ENCODE assay signal across 8 cellular contexts in genomic region chr17:40068917-40069750, GRCh38. TPM values are rescaled to one million over a fixed set of nuclear protein-coding genes. Genes with fewer than 3 reads are reported as not detected.
A peak's percentile ranks its signal among the peaks of the same experiment; 100 is the strongest.
DNase-seq lines count a peak whose midpoint lies in the region; ATAC-seq and TF ChIP-seq lines count a peak whose summit lies in the region.

No MANE protein-coding gene starts in this region.

- H3K9me3 Mint-ChIP-seq in activated naive CD8-positive, alpha-beta T cell treated with anti-CD3 and anti-CD28 coated beads for 36 hours: no peaks in the 10 kb centered on the region

- H3K9me3 ChIP-seq in SU-DHL-6 (ENCODE audit: insufficient read depth, low read length) (no peaks in the 10 kb centered on the region), heart right ventricle (no peaks in the 10 kb centered on the region), prostate gland (no peaks in the 10 kb centered on the region), upper lobe of left lung (no peaks in the 10 kb centered on the region)

- 4% methylated on average over 14 of the region's 14 CpGs for WGBS in heart right ventricle, 2 donors
- whole genome bisulfite sequencing in prostate gland: 1% methylated on average over 14 of the region's 14 CpGs
- WGBS in upper lobe of left lung, 2 donors: 6 to 7% methylated on average over 14 of the region's 14 CpGs

- no peaks in the 10 kb centered on the region for H3K79me2 ChIP-seq in SU-DHL-6 (ENCODE audit: insufficient read depth, low read length)

- H2AFZ ChIP-seq in SU-DHL-6 (ENCODE audit: low read depth, low read length, severe bottlenecking): peak overlapping the region; percentile 57

- TF ChIP-seq POLR2A in prostate gland (IDR thresholded peaks at IDR 0.05) (peak; percentile 50), upper lobe of left lung (IDR thresholded peaks at IDR 0.05) (peak in 2 of 4 donors; percentile 14 to 34)

- H3K9me2 ChIP-seq in SU-DHL-6 (replicated peaks; ENCODE audit: insufficient read depth, low read length): no peaks in the 10 kb centered on the region

- H3K4me1 ChIP-seq in heart right ventricle (peaks cover 65 to 99% (median 93%) of the 10 kb centered on the region in 9 donors), prostate gland (replicated peaks) (peaks cover 40% of the 10 kb centered on the region), upper lobe of left lung (peaks cover 85 to 98% (median 94%) of the 10 kb centered on the region in 4 donors)

- no peaks in the 10 kb centered on the region for H3K27me3 Mint-ChIP-seq in activated naive CD8-positive, alpha-beta T cell treated with anti-CD3 and anti-CD28 coated beads for 36 hours

- H3K4me3 Mint-ChIP-seq in activated naive CD8-positive, alpha-beta T cell treated with anti-CD3 and anti-CD28 coated beads for 36 hours: peak overlapping the region; percentile 78

- H3F3A ChIP-seq in SU-DHL-6 (ENCODE audit: insufficient read depth): no peaks in the 10 kb centered on the region

- TF ChIP-seq EP300 in upper lobe of left lung (IDR thresholded peaks at IDR 0.05): no peak

- no peaks in the 10 kb centered on the region for H3K36me3 ChIP-seq in SU-DHL-6 (ENCODE audit: low read length)
- H3K36me3 ChIP-seq in heart right ventricle: peaks cover 0 to 6% (median 0%) of the 10 kb centered on the region in 9 donors
- no peaks in the 10 kb centered on the region for H3K36me3 ChIP-seq in prostate gland
- peaks cover 0 to under 1% (median 0%) of the 10 kb centered on the region in 4 donors for H3K36me3 ChIP-seq in upper lobe of left lung

- intact Hi-C loops in heart right ventricle (cut with DNase I) (loop anchor here in 2 of 10 donors (10.0 kb wide), 1 partner anchor 46 kb away; no protein-coding TSS in a partner anchor), prostate gland (cut with DNase I) (no loop called here)

- ATAC-seq in heart right ventricle (peak; percentile 42 to 74 (median 66)), upper lobe of left lung (ENCODE audit: low FRiP score in 2 of 2) (peak; percentile 4 to 79), HG02852 (IDR thresholded peaks at IDR 0.05; ENCODE audit: unreplicated experiment) (no peak)

- DNase-seq in CMK (ENCODE audit: low read depth): peak; percentile 88
- DNase-seq in LNCaP clone FGC (ENCODE audit: low read depth): peak; percentile 46
- DNase-seq in activated naive CD8-positive, alpha-beta T cell treated with anti-CD3 and anti-CD28 coated beads for 36 hours: peak; percentile 79
- peak; percentile 91 to 94 for DNase-seq in heart right ventricle
- peak; percentile 92 for DNase-seq in prostate gland (ENCODE audit: low spot score)
- peak; percentile 81 to 90 for DNase-seq in upper lobe of left lung

- peak overlapping the region; percentile 93 for H3K27ac Mint-ChIP-seq in activated naive CD8-positive, alpha-beta T cell treated with anti-CD3 and anti-CD28 coated beads for 36 hours

- no peak overlapping the region for H3K27ac ChIP-seq in SU-DHL-6 (ENCODE audit: low read depth, low read length)
- peak overlapping the region; percentile 82 to 99 (median 90) for H3K27ac ChIP-seq in heart right ventricle
- H3K27ac ChIP-seq in prostate gland: peak overlapping the region; percentile 89 to 93
- H3K27ac ChIP-seq in upper lobe of left lung: peak overlapping the region; percentile 86 to 94 (median 90)

- no peaks in the 10 kb centered on the region for H3K36me3 Mint-ChIP-seq in activated naive CD8-positive, alpha-beta T cell treated with anti-CD3 and anti-CD28 coated beads for 36 hours

- H3K4me2 ChIP-seq in SU-DHL-6 (ENCODE audit: low read depth, low read length, poor library complexity, severe bottlenecking): peak overlapping the region; percentile 13

- TF ChIP-seq CTCF in LNCaP clone FGC (IDR thresholded peaks at IDR 0.05; ENCODE audit: control insufficient read depth, extremely low read depth, insufficient read depth) (no peak), SU-DHL-6 (IDR thresholded peaks at IDR 0.05; ENCODE audit: insufficient read depth, low read length, poor library complexity, severe bottlenecking) (no peak), heart right ventricle (IDR thresholded peaks at IDR 0.05) (no peak), prostate gland (IDR thresholded peaks at IDR 0.05) (peak in 1 of 4 experiments; percentile 20), upper lobe of left lung (IDR thresholded peaks at IDR 0.05) (no peak)

- H4K20me1 ChIP-seq in SU-DHL-6 (ENCODE audit: low read depth, low read length): no peaks in the 10 kb centered on the region

- 0 out of 2 replicates have a peak overlapping the region, but pooled peaks have one; percentile 4 for H3K9ac ChIP-seq in SU-DHL-6 (ENCODE audit: low read length)

- H3K4me1 Mint-ChIP-seq in activated naive CD8-positive, alpha-beta T cell treated with anti-CD3 and anti-CD28 coated beads for 36 hours: peaks cover 55% of the 10 kb centered on the region

- no peaks in the 10 kb centered on the region for H3K27me3 ChIP-seq in SU-DHL-6 (ENCODE audit: low read length)
- no peaks in the 10 kb centered on the region for H3K27me3 ChIP-seq in heart right ventricle
- no peaks in the 10 kb centered on the region for H3K27me3 ChIP-seq in prostate gland (replicated peaks; ENCODE audit: insufficient read depth)
- H3K27me3 ChIP-seq in upper lobe of left lung: no peaks in the 10 kb centered on the region

- peak overlapping the region; percentile 16 for H3K4me3 ChIP-seq in LNCaP clone FGC (ENCODE audit: low read depth, low read length)
- H3K4me3 ChIP-seq in SU-DHL-6 (ENCODE audit: insufficient read depth, low read length, poor library complexity, severe bottlenecking): no peak overlapping the region
- peak overlapping the region in 9 of 10 donors; percentile 13 to 48 (median 40) for H3K4me3 ChIP-seq in heart right ventricle
- peak overlapping the region in 1 of 2 donors; percentile 17 for H3K4me3 ChIP-seq in prostate gland
- peak overlapping the region in 3 of 4 donors; percentile 13 to 37 (median 33) for H3K4me3 ChIP-seq in upper lobe of left lung

RNA-seq across cellular contexts. Expression of gene THRA, which starts 6.4 kb away (rescaled TPM):
- total RNA-seq in activated naive CD8-positive, alpha-beta T cell treated with anti-CD3 and anti-CD28 coated beads for 36 hours: 10 to 100 TPM; 11.4 to 12.1 TPM
- total RNA-seq in heart right ventricle (100 to 1,000 TPM in 1 of 10 donors, 10 to 100 TPM in 9; 59.8 to 102 (median 69.7) TPM), prostate gland (10 to 100 TPM; 35.2 to 79.8 TPM), upper lobe of left lung (10 to 100 TPM; 31.0 to 55.3 (median 49.9) TPM)
- 10 to 100 TPM; 29.8 to 44.2 TPM for polyA plus RNA-seq in heart right ventricle

RNA-seq across cellular contexts. Expression of gene MED24, which starts 14.9 kb away (rescaled TPM):
- total RNA-seq in activated naive CD8-positive, alpha-beta T cell treated with anti-CD3 and anti-CD28 coated beads for 36 hours: 100 to 1,000 TPM; 103 to 107 TPM
- 10 to 100 TPM; 46.7 to 63.2 (median 58.4) TPM for total RNA-seq in heart right ventricle
- polyA plus RNA-seq in heart right ventricle: 10 to 100 TPM; 47.2 to 75.6 TPM
- total RNA-seq in prostate gland: 100 to 1,000 TPM in 1 of 2 donors, 10 to 100 TPM in 1; 55.2 to 167 TPM
- 100 to 1,000 TPM in 1 of 6 donors, 10 to 100 TPM in 5; 36.5 to 157 (median 71.0) TPM for total RNA-seq in upper lobe of left lung

RNA-seq across cellular contexts. Expression of gene NR1D1, which starts 31.3 kb away (rescaled TPM):
- 1 to 10 TPM; 4.8 to 5.8 TPM for total RNA-seq in activated naive CD8-positive, alpha-beta T cell treated with anti-CD3 and anti-CD28 coated beads for 36 hours
- total RNA-seq in heart right ventricle (10 to 100 TPM in 7 of 10 donors, 1 to 10 TPM in 3; 5.5 to 41.3 (median 29.9) TPM), prostate gland (10 to 100 TPM; 10.7 to 35.2 TPM), upper lobe of left lung (10 to 100 TPM in 5 of 6 donors, 1 to 10 TPM in 1; 3.8 to 24.7 (median 15.8) TPM)
- 10 to 100 TPM in 1 of 2 donors, 1 to 10 TPM in 1; 7.1 to 24.4 TPM for polyA plus RNA-seq in heart right ventricle

RNA-seq across cellular contexts. Expression of gene MSL1, which starts 52.6 kb away (rescaled TPM):
- total RNA-seq in activated naive CD8-positive, alpha-beta T cell treated with anti-CD3 and anti-CD28 coated beads for 36 hours: 10 to 100 TPM; 62.7 to 66.7 TPM
- total RNA-seq in heart right ventricle (10 to 100 TPM; 26.3 to 57.4 (median 37.7) TPM), prostate gland (100 to 1,000 TPM in 1 of 2 donors, 10 to 100 TPM in 1; 77.0 to 112 TPM), upper lobe of left lung (100 to 1,000 TPM in 3 of 6 donors, 10 to 100 TPM in 3; 57.6 to 240 (median 97.0) TPM)
- polyA plus RNA-seq in heart right ventricle: 10 to 100 TPM; 45.5 to 65.0 TPM

RNA-seq across cellular contexts. Expression of gene CSF3, which starts 53.9 kb away (rescaled TPM):
- not detected for total RNA-seq in activated naive CD8-positive, alpha-beta T cell treated with anti-CD3 and anti-CD28 coated beads for 36 hours
- total RNA-seq in heart right ventricle (1 to 10 TPM in 2 of 10 donors, under 1 TPM in 1, not detected in 7; 0.81 to 4.2 (median 1.6) TPM), prostate gland (1 to 10 TPM in 1 of 2 donors, under 1 TPM in 1; 0.41 to 2.2 TPM), upper lobe of left lung (10 to 100 TPM in 1 of 6 donors, 1 to 10 TPM in 5; 1.6 to 14.4 (median 2.7) TPM)
- under 1 TPM; 0.29 to 0.32 TPM for polyA plus RNA-seq in heart right ventricle
